Comparison of ENCODE assay signal across 1 cellular context in the genomic region with DNA sequence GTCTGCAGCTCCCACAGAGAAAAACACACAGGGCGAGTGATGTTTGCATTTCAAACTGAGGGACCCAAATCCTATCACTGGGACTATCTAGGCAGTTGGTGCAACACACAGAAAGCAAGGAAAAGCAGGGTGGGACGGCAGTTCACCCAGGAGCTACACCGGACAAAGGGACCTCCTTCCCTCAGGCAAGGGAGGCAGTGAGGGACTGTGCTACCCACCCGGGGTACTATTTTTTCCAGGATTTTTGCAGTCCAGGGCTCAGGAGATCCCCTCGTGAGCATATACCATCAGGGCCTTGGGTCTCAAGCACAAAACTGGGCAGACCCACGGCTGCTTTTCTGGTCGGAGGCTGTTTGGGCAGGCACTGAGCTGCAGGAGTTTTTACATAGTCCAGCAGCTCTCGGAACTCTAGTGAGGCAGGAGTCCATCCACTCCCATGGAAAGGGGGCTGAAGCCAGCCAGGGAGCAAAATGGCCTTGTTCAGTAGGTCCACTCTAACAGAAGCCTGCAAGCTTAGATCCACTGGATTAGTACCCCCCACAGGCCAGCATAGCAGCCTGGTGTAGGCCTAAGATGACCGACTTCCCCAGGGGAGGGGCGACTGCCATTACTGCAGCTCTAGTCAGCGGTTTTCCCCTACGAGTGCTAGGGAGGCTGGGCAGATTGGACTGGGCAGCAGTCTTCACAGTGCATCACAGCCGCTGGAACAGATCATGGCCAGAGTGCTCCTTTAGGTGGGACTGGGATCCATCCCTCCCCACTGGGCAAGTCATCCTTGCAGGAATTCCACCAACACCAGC.
TF ChIP-seq lines count a peak whose summit lies in the region.

No MANE protein-coding gene starts in this region.

TF ChIP-seq in IMR-90, 13 proteins besides CTCF, POLR2A, EP300 and RAD21:
- TF ChIP-seq SMC3 (IDR thresholded peaks at IDR 0.05; ENCODE audit: low read depth, low read length) (no peak), RFX5 (IDR thresholded peaks at IDR 0.05; ENCODE audit: low read depth, low read length) (no peak), FOS (IDR thresholded peaks at IDR 0.05; ENCODE audit: low read depth, low read length) (no peak), MAFK (IDR thresholded peaks at IDR 0.05; ENCODE audit: low read depth, low read length) (no peak), USF2 (IDR thresholded peaks at IDR 0.05; ENCODE audit: low read depth, low read length) (no peak), BHLHE40 (IDR thresholded peaks at IDR 0.05; ENCODE audit: low read depth, low read length) (no peak), ELK1 (IDR thresholded peaks at IDR 0.05; ENCODE audit: borderline replicate concordance, low read depth, low read length) (no peak), RCOR1 (IDR thresholded peaks at IDR 0.05; ENCODE audit: insufficient replicate concordance, low read length) (no peak), MXI1 (IDR thresholded peaks at IDR 0.05; ENCODE audit: borderline replicate concordance, low read depth, low read length) (no peak), NFE2L2 (IDR thresholded peaks at IDR 0.05; ENCODE audit: low read depth, low read length) (no peak), CEBPB (IDR thresholded peaks at IDR 0.05; ENCODE audit: low read depth, low read length) (no peak), MAZ (IDR thresholded peaks at IDR 0.05; ENCODE audit: borderline replicate concordance, low read depth, low read length) (no peak), CHD1 (IDR thresholded peaks at IDR 0.05; ENCODE audit: low read depth, low read length) (no peak)
